1 cellular context compared by ENCODE assay signal in the genomic region with DNA sequence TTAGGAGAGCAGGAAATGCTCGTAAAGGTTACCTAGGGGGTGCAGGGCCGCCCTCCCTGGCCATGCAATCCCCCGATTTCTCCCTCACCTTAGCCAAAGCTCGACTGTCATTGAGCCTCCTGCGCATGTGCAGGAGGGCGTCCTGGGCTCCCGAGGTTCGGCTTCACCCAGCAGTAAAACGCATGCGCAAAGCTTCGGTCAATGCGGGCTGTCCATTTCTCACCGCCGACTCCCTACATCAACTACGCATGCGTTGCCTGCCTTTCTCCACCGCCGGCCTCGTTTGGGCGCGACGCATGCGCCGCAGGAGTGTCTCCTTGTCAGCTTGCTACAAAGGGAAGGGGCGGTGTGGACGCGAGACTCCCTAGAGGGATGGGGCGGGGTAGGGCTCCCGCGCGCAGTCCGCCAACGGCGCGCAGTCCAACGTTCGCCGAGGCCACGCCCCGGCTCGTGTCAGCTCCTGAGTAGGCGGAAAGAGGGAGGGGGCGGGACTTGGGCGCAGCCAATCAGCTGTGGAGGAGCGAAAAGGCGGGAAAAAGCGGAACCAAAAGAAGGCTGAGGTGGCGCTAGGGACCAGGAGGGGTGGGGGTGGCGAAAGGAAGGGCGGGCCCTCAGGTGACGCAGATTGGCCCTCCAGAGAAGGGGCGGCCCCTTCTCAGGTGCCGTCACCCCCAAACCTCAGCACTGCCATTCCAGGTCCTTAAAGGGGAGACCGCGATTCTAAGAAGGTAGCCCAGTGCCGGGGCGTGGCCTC.
A peak's percentile ranks its signal among the peaks of the same experiment; 100 is the strongest.
TF ChIP-seq lines count a peak whose summit lies in the region.

A gene with protein sequence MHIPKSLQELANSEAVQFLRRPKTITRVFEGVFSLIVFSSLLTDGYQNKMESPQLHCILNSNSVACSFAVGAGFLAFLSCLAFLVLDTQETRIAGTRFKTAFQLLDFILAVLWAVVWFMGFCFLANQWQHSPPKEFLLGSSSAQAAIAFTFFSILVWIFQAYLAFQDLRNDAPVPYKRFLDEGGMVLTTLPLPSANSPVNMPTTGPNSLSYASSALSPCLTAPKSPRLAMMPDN (plus strand): TSS at position 558 of the 754 bp plus-strand sequence. CDS start 1,476 bp downstream, outside the sequence.
Gene TMEM143 (minus strand): TSS at position 131 of the 754 bp plus-strand sequence. CDS start 20 bp downstream, at position 111.

TF ChIP-seq in HepG2, 621 proteins besides CTCF, POLR2A, EP300 and RAD21 (continued from another document and continues in another):
- TF ChIP-seq GMEB1 (CRISPR knock-in tag; IDR thresholded peaks at IDR 0.05; ENCODE audit: borderline replicate concordance) (peak; percentile 81), ZNF792 (CRISPR knock-in tag; IDR thresholded peaks at IDR 0.05) (0 out of 2 replicates have a peak, but pooled peaks have one; percentile 13), TARDBP (CRISPR knock-in tag; IDR thresholded peaks at IDR 0.05) (no peak; the same call in 1 of the 2 replicates), BCL3 (CRISPR knock-in tag; IDR thresholded peaks at IDR 0.05) (no peak), RXRB (CRISPR knock-in tag; IDR thresholded peaks at IDR 0.05; ENCODE audit: borderline replicate concordance) (no peak), HNF4A (CRISPR knock-in tag; IDR thresholded peaks at IDR 0.05) (peak; percentile 36; the same call in 1 of the 2 replicates), ZNF747 (CRISPR knock-in tag; IDR thresholded peaks at IDR 0.05; ENCODE audit: borderline replicate concordance) (peak; percentile 86; the same call in 1 of the 2 replicates), ZBTB14 (CRISPR knock-in tag; IDR thresholded peaks at IDR 0.05) (0 out of 2 replicates have a peak, but pooled peaks have one; percentile 9), RBM39 (IDR thresholded peaks at IDR 0.05; ENCODE audit: low read depth, low read length, poor library complexity, severe bottlenecking) (peak; percentile 6), CEBPZ (IDR thresholded peaks at IDR 0.05; ENCODE audit: low read length) (no peak), CAMTA2 (CRISPR knock-in tag; IDR thresholded peaks at IDR 0.05; ENCODE audit: borderline replicate concordance) (no peak), HIC2 (CRISPR knock-in tag; IDR thresholded peaks at IDR 0.05; ENCODE audit: low read depth) (no peak; the same call in 1 of the 2 replicates), TIGD3 (CRISPR knock-in tag; IDR thresholded peaks at IDR 0.05; ENCODE audit: borderline replicate concordance) (0 out of 2 replicates have a peak, but pooled peaks have one; percentile 78), TRIM24 (CRISPR knock-in tag; IDR thresholded peaks at IDR 0.05) (no peak), ZNF607 (CRISPR knock-in tag; IDR thresholded peaks at IDR 0.05; ENCODE audit: borderline replicate concordance) (0 out of 2 replicates have a peak, but pooled peaks have one; percentile 6)
- TF ChIP-seq, protein P1, sequence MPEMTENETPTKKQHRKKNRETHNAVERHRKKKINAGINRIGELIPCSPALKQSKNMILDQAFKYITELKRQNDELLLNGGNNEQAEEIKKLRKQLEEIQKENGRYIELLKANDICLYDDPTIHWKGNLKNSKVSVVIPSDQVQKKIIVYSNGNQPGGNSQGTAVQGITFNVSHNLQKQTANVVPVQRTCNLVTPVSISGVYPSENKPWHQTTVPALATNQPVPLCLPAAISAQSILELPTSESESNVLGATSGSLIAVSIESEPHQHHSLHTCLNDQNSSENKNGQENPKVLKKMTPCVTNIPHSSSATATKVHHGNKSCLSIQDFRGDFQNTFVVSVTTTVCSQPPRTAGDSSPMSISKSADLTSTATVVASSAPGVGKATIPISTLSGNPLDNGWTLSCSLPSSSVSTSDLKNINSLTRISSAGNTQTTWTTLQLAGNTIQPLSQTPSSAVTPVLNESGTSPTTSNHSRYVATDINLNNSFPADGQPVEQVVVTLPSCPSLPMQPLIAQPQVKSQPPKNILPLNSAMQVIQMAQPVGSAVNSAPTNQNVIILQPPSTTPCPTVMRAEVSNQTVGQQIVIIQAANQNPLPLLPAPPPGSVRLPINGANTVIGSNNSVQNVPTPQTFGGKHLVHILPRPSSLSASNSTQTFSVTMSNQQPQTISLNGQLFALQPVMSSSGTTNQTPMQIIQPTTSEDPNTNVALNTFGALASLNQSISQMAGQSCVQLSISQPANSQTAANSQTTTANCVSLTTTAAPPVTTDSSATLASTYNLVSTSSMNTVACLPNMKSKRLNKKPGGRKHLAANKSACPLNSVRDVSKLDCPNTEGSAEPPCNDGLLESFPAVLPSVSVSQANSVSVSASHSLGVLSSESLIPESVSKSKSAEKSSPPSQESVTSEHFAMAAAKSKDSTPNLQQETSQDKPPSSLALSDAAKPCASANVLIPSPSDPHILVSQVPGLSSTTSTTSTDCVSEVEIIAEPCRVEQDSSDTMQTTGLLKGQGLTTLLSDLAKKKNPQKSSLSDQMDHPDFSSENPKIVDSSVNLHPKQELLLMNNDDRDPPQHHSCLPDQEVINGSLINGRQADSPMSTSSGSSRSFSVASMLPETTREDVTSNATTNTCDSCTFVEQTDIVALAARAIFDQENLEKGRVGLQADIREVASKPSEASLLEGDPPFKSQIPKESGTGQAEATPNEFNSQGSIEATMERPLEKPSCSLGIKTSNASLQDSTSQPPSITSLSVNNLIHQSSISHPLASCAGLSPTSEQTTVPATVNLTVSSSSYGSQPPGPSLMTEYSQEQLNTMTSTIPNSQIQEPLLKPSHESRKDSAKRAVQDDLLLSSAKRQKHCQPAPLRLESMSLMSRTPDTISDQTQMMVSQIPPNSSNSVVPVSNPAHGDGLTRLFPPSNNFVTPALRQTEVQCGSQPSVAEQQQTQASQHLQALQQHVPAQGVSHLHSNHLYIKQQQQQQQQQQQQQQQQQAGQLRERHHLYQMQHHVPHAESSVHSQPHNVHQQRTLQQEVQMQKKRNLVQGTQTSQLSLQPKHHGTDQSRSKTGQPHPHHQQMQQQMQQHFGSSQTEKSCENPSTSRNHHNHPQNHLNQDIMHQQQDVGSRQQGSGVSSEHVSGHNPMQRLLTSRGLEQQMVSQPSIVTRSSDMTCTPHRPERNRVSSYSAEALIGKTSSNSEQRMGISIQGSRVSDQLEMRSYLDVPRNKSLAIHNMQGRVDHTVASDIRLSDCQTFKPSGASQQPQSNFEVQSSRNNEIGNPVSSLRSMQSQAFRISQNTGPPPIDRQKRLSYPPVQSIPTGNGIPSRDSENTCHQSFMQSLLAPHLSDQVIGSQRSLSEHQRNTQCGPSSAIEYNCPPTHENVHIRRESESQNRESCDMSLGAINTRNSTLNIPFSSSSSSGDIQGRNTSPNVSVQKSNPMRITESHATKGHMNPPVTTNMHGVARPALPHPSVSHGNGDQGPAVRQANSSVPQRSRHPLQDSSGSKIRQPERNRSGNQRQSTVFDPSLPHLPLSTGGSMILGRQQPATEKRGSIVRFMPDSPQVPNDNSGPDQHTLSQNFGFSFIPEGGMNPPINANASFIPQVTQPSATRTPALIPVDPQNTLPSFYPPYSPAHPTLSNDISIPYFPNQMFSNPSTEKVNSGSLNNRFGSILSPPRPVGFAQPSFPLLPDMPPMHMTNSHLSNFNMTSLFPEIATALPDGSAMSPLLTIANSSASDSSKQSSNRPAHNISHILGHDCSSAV (CRISPR knock-in tag; IDR thresholded peaks at IDR 0.05; ENCODE audit: borderline replicate concordance) = no peak
- TF ChIP-seq, protein P2, sequence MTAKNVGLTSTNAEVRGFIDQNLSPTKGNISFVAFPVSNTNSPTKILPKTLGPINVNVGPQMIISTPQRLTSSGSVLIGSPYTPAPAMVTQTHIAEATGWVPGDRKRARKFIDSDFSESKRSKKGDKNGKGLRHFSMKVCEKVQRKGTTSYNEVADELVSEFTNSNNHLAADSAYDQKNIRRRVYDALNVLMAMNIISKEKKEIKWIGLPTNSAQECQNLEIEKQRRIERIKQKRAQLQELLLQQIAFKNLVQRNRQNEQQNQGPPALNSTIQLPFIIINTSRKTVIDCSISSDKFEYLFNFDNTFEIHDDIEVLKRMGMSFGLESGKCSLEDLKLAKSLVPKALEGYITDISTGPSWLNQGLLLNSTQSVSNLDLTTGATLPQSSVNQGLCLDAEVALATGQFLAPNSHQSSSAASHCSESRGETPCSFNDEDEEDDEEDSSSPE (CRISPR knock-in tag; IDR thresholded peaks at IDR 0.05) = peak; percentile 98
- TF ChIP-seq, protein P3, sequence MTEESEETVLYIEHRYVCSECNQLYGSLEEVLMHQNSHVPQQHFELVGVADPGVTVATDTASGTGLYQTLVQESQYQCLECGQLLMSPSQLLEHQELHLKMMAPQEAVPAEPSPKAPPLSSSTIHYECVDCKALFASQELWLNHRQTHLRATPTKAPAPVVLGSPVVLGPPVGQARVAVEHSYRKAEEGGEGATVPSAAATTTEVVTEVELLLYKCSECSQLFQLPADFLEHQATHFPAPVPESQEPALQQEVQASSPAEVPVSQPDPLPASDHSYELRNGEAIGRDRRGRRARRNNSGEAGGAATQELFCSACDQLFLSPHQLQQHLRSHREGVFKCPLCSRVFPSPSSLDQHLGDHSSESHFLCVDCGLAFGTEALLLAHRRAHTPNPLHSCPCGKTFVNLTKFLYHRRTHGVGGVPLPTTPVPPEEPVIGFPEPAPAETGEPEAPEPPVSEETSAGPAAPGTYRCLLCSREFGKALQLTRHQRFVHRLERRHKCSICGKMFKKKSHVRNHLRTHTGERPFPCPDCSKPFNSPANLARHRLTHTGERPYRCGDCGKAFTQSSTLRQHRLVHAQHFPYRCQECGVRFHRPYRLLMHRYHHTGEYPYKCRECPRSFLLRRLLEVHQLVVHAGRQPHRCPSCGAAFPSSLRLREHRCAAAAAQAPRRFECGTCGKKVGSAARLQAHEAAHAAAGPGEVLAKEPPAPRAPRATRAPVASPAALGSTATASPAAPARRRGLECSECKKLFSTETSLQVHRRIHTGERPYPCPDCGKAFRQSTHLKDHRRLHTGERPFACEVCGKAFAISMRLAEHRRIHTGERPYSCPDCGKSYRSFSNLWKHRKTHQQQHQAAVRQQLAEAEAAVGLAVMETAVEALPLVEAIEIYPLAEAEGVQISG (CRISPR knock-in tag; IDR thresholded peaks at IDR 0.05) = peak; percentile 54; the same call in 1 of the 2 replicates
